8 cellular contexts compared by ENCODE assay signal in the genomic region with DNA sequence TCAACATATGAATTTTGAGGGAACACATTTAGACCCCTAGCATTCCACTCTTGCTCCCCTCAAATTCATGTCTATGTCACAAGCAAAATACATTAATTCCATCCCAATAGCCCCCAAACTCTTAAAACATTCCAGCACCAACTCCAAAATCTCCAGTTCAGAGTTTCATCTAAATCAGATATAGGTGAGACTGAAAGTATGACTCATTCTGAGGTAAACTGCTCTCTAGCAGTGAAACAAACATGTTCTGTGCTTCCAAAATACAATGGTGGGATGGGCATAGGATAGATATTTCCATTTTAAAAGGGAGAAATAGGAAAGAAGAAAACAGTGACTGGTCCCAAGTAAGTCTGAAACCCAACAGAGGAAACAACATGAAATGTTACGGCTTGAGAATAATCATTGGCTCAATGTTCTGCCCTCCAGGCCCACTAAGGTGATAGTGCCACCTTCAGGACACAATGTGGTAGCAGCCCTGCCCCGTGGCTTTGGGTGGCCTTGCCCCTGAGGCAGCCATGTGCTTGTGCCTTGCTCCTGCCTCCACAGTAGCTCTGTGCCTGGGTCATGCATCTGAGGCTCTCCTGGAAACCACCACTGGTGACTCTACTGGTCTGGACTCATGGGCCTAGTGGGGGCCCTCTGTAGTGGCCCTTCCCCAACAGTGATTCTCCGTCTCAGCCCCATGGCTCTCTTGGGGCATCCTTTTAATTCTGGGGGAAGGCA. TPM values are rescaled to one million over a fixed set of nuclear protein-coding genes. Genes with fewer than 3 reads are reported as not detected.
DNase-seq lines count a peak whose midpoint lies in the region; ATAC-seq and TF ChIP-seq lines count a peak whose summit lies in the region.

No MANE protein-coding gene starts in this region.

- H3K27ac Mint-ChIP-seq in progenitor cell of endocrine pancreas, result peak overlapping the region; percentile 6

- no peak overlapping the region for H3K4me2 ChIP-seq in DOHH2 (ENCODE audit: low read length)

- H4K20me1 ChIP-seq in DOHH2 (ENCODE audit: control insufficient read depth, insufficient read depth, low read depth, low read length), result no peaks in the 10 kb centered on the region

- no peaks in the 10 kb centered on the region for H3K79me2 ChIP-seq in DOHH2 (ENCODE audit: control insufficient read depth, low read length)

- H3K4me3 ChIP-seq in DOHH2 (ENCODE audit: low read length), result no peak overlapping the region
- H3K4me3 ChIP-seq in SJCRH30, result no peak overlapping the region
- H3K4me3 ChIP-seq in epithelial cell of esophagus (ENCODE audit: low read length), result no peak overlapping the region

- H3F3A ChIP-seq in DOHH2 (ENCODE audit: control insufficient read depth, insufficient read depth), result peaks cover 15% of the 10 kb centered on the region

- TF ChIP-seq CTCF in DOHH2 (IDR thresholded peaks at IDR 0.05; ENCODE audit: low read depth, low read length, poor library complexity, severe bottlenecking) (peak; percentile 80), epithelial cell of esophagus (IDR thresholded peaks at IDR 0.05; ENCODE audit: insufficient read depth, low read depth, low read length, missing control alignments) (peak; percentile 72), progenitor cell of endocrine pancreas (IDR thresholded peaks at IDR 0.05; ENCODE audit: unreplicated experiment) (peak; percentile 29)

- H3K36me3 ChIP-seq in DOHH2 (ENCODE audit: control insufficient read depth, low read length) (peaks cover 21% of the 10 kb centered on the region), SJCRH30 (peaks cover 12% of the 10 kb centered on the region; the same call in 1 of the 2 replicates)

- ATAC-seq in GM19455 (IDR thresholded peaks at IDR 0.05; ENCODE audit: unreplicated experiment) (no peak), HG02588 (IDR thresholded peaks at IDR 0.05; ENCODE audit: unreplicated experiment) (no peak)

- DNase-seq in HCEC 1CT (peak; percentile 7), SJCRH30 (peak; percentile 43 to 66), epithelial cell of esophagus (ENCODE audit: low read depth) (peak; percentile 76), progenitor cell of endocrine pancreas (ENCODE audit: low spot score, unreplicated experiment) (no peak), ureter (ENCODE audit: low spot score) (no peak)

- H3K9me2 ChIP-seq in DOHH2 (replicated peaks; ENCODE audit: control insufficient read depth, low read length), result no peaks in the 10 kb centered on the region

- peaks cover 1% of the 10 kb centered on the region for H3K4me1 Mint-ChIP-seq in progenitor cell of endocrine pancreas (ENCODE audit: low read depth)

- no peaks in the 10 kb centered on the region for H3K27me3 Mint-ChIP-seq in progenitor cell of endocrine pancreas

- H3K36me3 Mint-ChIP-seq in progenitor cell of endocrine pancreas (ENCODE audit: insufficient read depth), result peaks cover 12% of the 10 kb centered on the region

- H3K9me3 Mint-ChIP-seq in progenitor cell of endocrine pancreas (ENCODE audit: low read depth), result no peaks in the 10 kb centered on the region

- H3K27me3 ChIP-seq in DOHH2 (ENCODE audit: control insufficient read depth, low read length) (no peaks in the 10 kb centered on the region), SJCRH30 (no peaks in the 10 kb centered on the region)

- no peaks in the 10 kb centered on the region for H3K4me1 ChIP-seq in DOHH2 (ENCODE audit: control insufficient read depth, low read length)
- no peaks in the 10 kb centered on the region for H3K4me1 ChIP-seq in SJCRH30

- H3K9me3 ChIP-seq in DOHH2 (ENCODE audit: control insufficient read depth, insufficient read depth, low read length) (no peaks in the 10 kb centered on the region), SJCRH30 (replicated peaks) (no peaks in the 10 kb centered on the region)

- H3K4me3 Mint-ChIP-seq in progenitor cell of endocrine pancreas (ENCODE audit: low read depth), result no peak overlapping the region

- no peak overlapping the region for H3K27ac ChIP-seq in DOHH2 (ENCODE audit: low read depth, low read length)
- H3K27ac ChIP-seq in SJCRH30, result no peak overlapping the region

RNA-seq across cellular contexts. Expression of a gene that starts 36.4 kb away (rescaled TPM):
- total RNA-seq in SJCRH30 (2014; rRNA removed; shearing (Covaris generic)), result 15.8 and 16.7 TPM in 2 replicates
- total RNA-seq in progenitor cell of endocrine pancreas, result 10.2 and 10.8 TPM in 2 replicates
- total RNA-seq in ureter, result 11.9 TPM

RNA-seq across cellular contexts. Expression of a gene that starts 58.3 kb away (rescaled TPM):
- total RNA-seq in SJCRH30 (2014; rRNA removed; shearing (Covaris generic)), result 64.6 and 65.1 TPM in 2 replicates
- total RNA-seq in progenitor cell of endocrine pancreas (24.6 and 25.5 TPM in 2 replicates), ureter (28.5 TPM)

Comparison
In these comparisons a context has a peak if more than half of its experiments do, and no peak if none do; other contexts are left out.
1. CTCF ChIP-seq: peak in every context shown above with its lines; median percentile 80 in DOHH2; 72 in epithelial cell of esophagus; 29 in progenitor cell of endocrine pancreas.
2. DNase-seq: peak in HCEC 1CT (single experiment), SJCRH30 (2 of 2) and epithelial cell of esophagus (single experiment); none in progenitor cell of endocrine pancreas (single experiment) and ureter (single experiment).